In genomic region chr3:72154391-72155300, GRCh38 we compare ENCODE assay signal across 14 cellular contexts.
A peak's percentile ranks its signal among the peaks of the same experiment; 100 is the strongest.
DNase-seq lines count a peak whose midpoint lies in the region; ATAC-seq, FAIRE-seq and TF ChIP-seq lines count a peak whose summit lies in the region.
"Had no signal": no experiment of that assay in that cellular context is flagged by ENCODE, and none has a peak within 500 bp of the region (broad histone marks: within the 10 kb centered on the region; RNA-seq: fewer than 3 reads in every experiment).

No MANE protein-coding gene starts in this region.

- H2AFZ ChIP-seq in K562 (ENCODE audit: low read depth, low read length) (0 out of 2 replicates have a peak overlapping the region, but pooled peaks have one; percentile 82), hepatocyte (no peak overlapping the region)

- POLR2A ChIA-PET in K562 (lab: Yijun Ruan, JAX), result interaction anchor here (0.8 to 1.2 kb wide), 3 partner anchors 9 to 155 kb away, joined by 3 to 5 read pairs (median 4); no protein-coding TSS in a partner anchor

- peak overlapping the region; percentile 21 for H3K27ac Mint-ChIP-seq in stimulated activated naive B cell treated with anti-CD40 and anti-IgM and Interleukin-4, amounts not matched to agents 10 μg/mL and 1 μg/mL and 100 μg/mL, for 72 hours
- H3K27ac Mint-ChIP-seq: activated CD4-positive, alpha-beta T cell treated with anti-CD3 and anti-CD28 coated beads, Interleukin-2, amount 10 ng/mL, durations not matched to agents 24 days and 14 days; memory B cell had no signal

- H3K27me3 ChIP-seq in K562 (ENCODE audit: control insufficient read depth in 2 of 2, insufficient read depth in 2 of 2, low read length in 2 of 2) (no peaks in the 10 kb centered on the region), hepatocyte (no peaks in the 10 kb centered on the region)

- no peaks in the 10 kb centered on the region; the same call in 2 of the 3 replicates for H3K79me2 ChIP-seq in K562 (ENCODE audit: control insufficient read depth, insufficient read depth, low read length)
- no peaks in the 10 kb centered on the region for H3K79me2 ChIP-seq in hepatocyte

- H3K4me3 ChIP-seq in K562 (no peak overlapping the region), hepatocyte (no peak overlapping the region)

- H3K36me3 ChIP-seq in K562 (ENCODE audit: control insufficient read depth, insufficient read depth, low read length) (no peaks in the 10 kb centered on the region), hepatocyte (replicated peaks; ENCODE audit: insufficient read depth, low read depth) (no peaks in the 10 kb centered on the region)

- DNase-seq in HCEC 1CT (peak; percentile 27), K562 (ENCODE audit: extremely low read depth in 1 of 4, low spot score in 3 of 4) (no peak), hepatocyte (ENCODE audit: low spot score) (peak; percentile 60), glomerular visceral epithelial cell (ENCODE audit: extremely low spot score) (no peak), SKM-1 (lab: John Stamatoyannopoulos, UW; ENCODE audit: unreplicated experiment) (no peak), middle frontal gyrus (ENCODE audit: extremely low spot score, low spot score) (no peak)
- no peak for DNase-seq in stimulated activated naive B cell treated with anti-CD40 and anti-IgM and Interleukin-4, amounts not matched to agents 10 μg/mL and 1 μg/mL and 100 μg/mL, for 72 hours
- DNase-seq: activated CD4-positive, alpha-beta T cell treated with anti-CD3 and anti-CD28 coated beads, Interleukin-2, amount 10 ng/mL, durations not matched to agents 24 days and 14 days; MM.1S; stimulated activated CD4-positive, alpha-beta T cell treated with anti-CD3 and anti-CD28 coated beads, Interleukin-2, amount 100 ng/mL, for 24 hours had no signal

- CTCF ChIA-PET in K562 (lab: Yijun Ruan, JAX; ENCODE audit: low intra/inter-chr PET ratio), result no interaction called here

- WGBS in K562 (ENCODE audit: insufficient coverage, low coverage, missing lambda C conversion rate), result 85% methylated on average over 4 of the region's 4 CpGs
- 73% methylated on average over 4 of the region's 4 CpGs for WGBS in hepatocyte (ENCODE audit: low lambda C conversion rate, missing lambda C conversion rate)

- no peaks in the 10 kb centered on the region for H4K20me1 ChIP-seq in K562 (replicated peaks; ENCODE audit: control insufficient read depth, insufficient read depth, low read length)
- no peaks in the 10 kb centered on the region for H4K20me1 ChIP-seq in hepatocyte (ENCODE audit: insufficient read depth, poor library complexity, severe bottlenecking)

- intact Hi-C loops in K562 (cut with micrococcal nuclease), result no loop called here

- H3K4me1 Mint-ChIP-seq in stimulated activated naive B cell treated with anti-CD40 and anti-IgM and Interleukin-4, amounts not matched to agents 10 μg/mL and 1 μg/mL and 100 μg/mL, for 72 hours, result peaks cover 20 to 28% of the 10 kb centered on the region in 2 donors

- FAIRE-seq in K562 (lab: Jason Lieb, UNC), result no peak
- FAIRE-seq: bronchial epithelial cell, G401.6 had no signal

- TF ChIP-seq EP300 in K562 (IDR thresholded peaks at IDR 0.05; ENCODE audit: low read length), result no peak

- in situ Hi-C loops in K562 (cut with MboI), result no loop called here

- H3K9me2 ChIP-seq in hepatocyte (replicated peaks; ENCODE audit: insufficient read depth), result no peaks in the 10 kb centered on the region

- no peak for ATAC-seq in K562
- ATAC-seq in stimulated activated naive B cell treated with anti-CD40 and anti-IgM and Interleukin-4, amounts not matched to agents 10 μg/mL and 1 μg/mL and 100 μg/mL, for 72 hours (replicated peaks), result no peak
- ATAC-seq in GM18502 (IDR thresholded peaks at IDR 0.05; ENCODE audit: poor library complexity, unreplicated experiment), result no peak

- H3K4me1 ChIP-seq in K562 (replicated peaks in 1 of 2; ENCODE audit: control insufficient read depth in 2 of 2, insufficient read depth in 2 of 2, low read length in 2 of 2), result peaks cover 9 to 53% of the 10 kb centered on the region in 2 experiments; a peak in 4 of 5 replicates
- peaks cover 39% of the 10 kb centered on the region for H3K4me1 ChIP-seq in hepatocyte (ENCODE audit: insufficient read depth)

- H3K4me3 Mint-ChIP-seq in stimulated activated naive B cell treated with anti-CD40 and anti-IgM and Interleukin-4, amounts not matched to agents 10 μg/mL and 1 μg/mL and 100 μg/mL, for 72 hours, result no peak overlapping the region
- H3K4me3 Mint-ChIP-seq: activated CD4-positive, alpha-beta T cell treated with anti-CD3 and anti-CD28 coated beads, Interleukin-2, amount 10 ng/mL, durations not matched to agents 24 days and 14 days; memory B cell had no signal

- H3K27me3 Mint-ChIP-seq in stimulated activated naive B cell treated with anti-CD40 and anti-IgM and Interleukin-4, amounts not matched to agents 10 μg/mL and 1 μg/mL and 100 μg/mL, for 72 hours, result peaks cover 14 to 15% of the 10 kb centered on the region in 2 donors
- H3K27me3 Mint-ChIP-seq: activated CD4-positive, alpha-beta T cell treated with anti-CD3 and anti-CD28 coated beads, Interleukin-2, amount 10 ng/mL, durations not matched to agents 24 days and 14 days had no signal

- no peak for TF ChIP-seq POLR2A in K562 (conservative IDR thresholded peaks at IDR 0.05)

- H3K9ac ChIP-seq in K562 (ENCODE audit: insufficient read depth in 1 of 2, low read depth in 2 of 2, low read length in 2 of 2), result peak overlapping the region in 1 of 2 experiments; percentile 46; a peak in 1 of 4 replicates

- TF ChIP-seq CTCF in K562 (IDR thresholded peaks at IDR 0.05 in 2 of 3, conservative IDR thresholded peaks at IDR 0.05 in 1 of 3; ENCODE audit: insufficient read depth in 2 of 3, low read depth in 1 of 3, low read length in 3 of 3), result no peak
- no peak for TF ChIP-seq CTCF in hepatocyte (IDR thresholded peaks at IDR 0.05; ENCODE audit: poor library complexity)

- no peaks in the 10 kb centered on the region for H3K9me1 ChIP-seq in K562 (ENCODE audit: control insufficient read depth, insufficient read depth, low read length)

- TF ChIP-seq RAD21 in K562 (CRISPR knock-in tag; conservative IDR thresholded peaks at IDR 0.05 in 1 of 2, IDR thresholded peaks at IDR 0.05 in 1 of 2), result no peak

- H3K36me3 Mint-ChIP-seq in stimulated activated naive B cell treated with anti-CD40 and anti-IgM and Interleukin-4, amounts not matched to agents 10 μg/mL and 1 μg/mL and 100 μg/mL, for 72 hours, result peaks cover 0 to 3% of the 10 kb centered on the region in 2 donors
- H3K36me3 Mint-ChIP-seq: memory B cell had no signal

- H3K4me2 ChIP-seq in K562 (ENCODE audit: insufficient read depth, low read length) (peak overlapping the region; percentile 68; the same call in 1 of the 2 replicates), hepatocyte (peak overlapping the region; percentile 21)

- H3K9me3 ChIP-seq in K562 (replicated peaks; ENCODE audit: control insufficient read depth, insufficient read depth, low read depth, low read length), result 0 out of 2 replicates have a peak, but pooled peaks cover 2% of the 10 kb centered on the region
- H3K9me3 ChIP-seq in hepatocyte (ENCODE audit: low read depth), result no peaks in the 10 kb centered on the region

- BruUV-seq in K562 (replicated peaks; lab: Mats Ljungman, UMichigan), result no TSS peak

- H3K9me3 Mint-ChIP-seq in stimulated activated naive B cell treated with anti-CD40 and anti-IgM and Interleukin-4, amounts not matched to agents 10 μg/mL and 1 μg/mL and 100 μg/mL, for 72 hours, result peaks cover 0 to 6% of the 10 kb centered on the region in 2 donors

- peak overlapping the region; percentile 75; the same call in 2 of the 3 replicates for H3K27ac ChIP-seq in K562 (ENCODE audit: extremely low read depth, low read depth, low read length)
- peak overlapping the region; percentile 88 for H3K27ac ChIP-seq in hepatocyte

TF ChIP-seq in K562, 482 proteins besides CTCF, POLR2A, EP300 and RAD21 (continues in another document):
- TF ChIP-seq GTF2E2 (tag; IDR thresholded peaks at IDR 0.05), result no peak
- TF ChIP-seq GABPB1 (CRISPR knock-in tag; IDR thresholded peaks at IDR 0.05), result no peak
- TF ChIP-seq PREB (CRISPR knock-in tag; IDR thresholded peaks at IDR 0.05), result no peak
- TF ChIP-seq ZNF609 (CRISPR knock-in tag; IDR thresholded peaks at IDR 0.05; ENCODE audit: borderline replicate concordance), result no peak

Comparison
In these comparisons a context has a peak if more than half of its experiments do, and no peak if none do; other contexts are left out.
1. DNase-seq: peak in HCEC 1CT (single experiment) and hepatocyte (single experiment); none in K562 (0 of 4), stimulated activated naive B cell treated with anti-CD40 and anti-IgM and Interleukin-4, amounts not matched to agents 10 μg/mL and 1 μg/mL and 100 μg/mL, for 72 hours (single experiment), glomerular visceral epithelial cell (single experiment), SKM-1 (single experiment) and middle frontal gyrus (single experiment).